8 cellular contexts compared by ENCODE assay signal in genomic region chr11:114180301-114181055, GRCh38.
DNase-seq lines count a peak whose midpoint lies in the region; ATAC-seq and TF ChIP-seq lines count a peak whose summit lies in the region.

No MANE protein-coding gene starts in this region.

- H3K36me3 ChIP-seq in BJ (ENCODE audit: control insufficient read depth, insufficient read depth, low read length) (no peaks in the 10 kb centered on the region), heart right ventricle (no peaks in the 10 kb centered on the region), gastrocnemius medialis (peaks cover 0 to 14% of the 10 kb centered on the region in 2 donors)

- peaks cover 39% of the 10 kb centered on the region for H3K27me3 ChIP-seq in BJ (ENCODE audit: control insufficient read depth, insufficient read depth, low read length)
- H3K27me3 ChIP-seq in heart right ventricle: no peaks in the 10 kb centered on the region
- no peaks in the 10 kb centered on the region for H3K27me3 ChIP-seq in gastrocnemius medialis

- peak; percentile 43 for TF ChIP-seq CTCF in BJ (IDR thresholded peaks at IDR 0.05; ENCODE audit: insufficient read depth, low read depth, low read length)
- peak; percentile 17 to 84 (median 72) for TF ChIP-seq CTCF in heart right ventricle (IDR thresholded peaks at IDR 0.05)
- peak in 4 of 5 experiments; percentile 48 to 70 (median 63) for TF ChIP-seq CTCF in gastrocnemius medialis (IDR thresholded peaks at IDR 0.05 in 4 of 5, conservative IDR thresholded peaks at IDR 0.05 in 1 of 5)

- H3K4me1 ChIP-seq in heart right ventricle (peaks cover 33 to 92% (median 84%) of the 10 kb centered on the region in 9 donors), gastrocnemius medialis (peaks cover 86 to 90% of the 10 kb centered on the region in 2 donors)

- TF ChIP-seq POLR2A in gastrocnemius medialis (IDR thresholded peaks at IDR 0.05): no peak

- intact Hi-C loops in heart right ventricle (cut with DNase I) (loop anchor here in 9 of 10 donors (1.0 to 10.0 kb wide), 9 partner anchors 67 to 146 kb away; partner anchors contain the start of gene ZBTB16 (in 4 of the 9)), gastrocnemius medialis (cut with DNase I; ENCODE audit: low total_unique reads) (loop anchor here (2.0 kb wide), 1 partner anchor 14 kb away; no protein-coding TSS in a partner anchor)

- ATAC-seq in heart right ventricle (peak; percentile 53 to 87 (median 69)), gastrocnemius medialis (peak; percentile 2 to 18)

- H3K9me3 ChIP-seq in heart right ventricle (no peaks in the 10 kb centered on the region), gastrocnemius medialis (no peaks in the 10 kb centered on the region)

- in situ Hi-C loops in gastrocnemius medialis (cut with MboI; ENCODE audit: low sequenced_read_pairs in 4 of 4): loop anchor here in 2 of 4 donors (10.0 kb wide), 2 partner anchors 74 to 116 kb away; no protein-coding TSS in a partner anchor

- CTCF ChIA-PET in BJ (lab: Yijun Ruan, JAX): interaction anchor here (0.6 to 3.6 kb wide), 11 partner anchors 9 to 1487 kb away, joined by 3 to 31 read pairs (median 4); no protein-coding TSS in a partner anchor

- DNase-seq in BJ (ENCODE audit: low read depth) (no peak), HT-29 (ENCODE audit: low spot score) (peak; percentile 53), UCSD-AML1 (lab: John Stamatoyannopoulos, UW; ENCODE audit: unreplicated experiment) (peak; percentile 30), heart right ventricle (peak; percentile 46 to 72), gastrocnemius medialis (peak in 1 of 2 donors; percentile 81), Kasumi-1 (lab: John Stamatoyannopoulos, UW) (no peak), ureter (ENCODE audit: low spot score) (no peak)
- DNase-seq in stimulated activated naive CD4-positive, alpha-beta T cell treated with Interleukin-2 at 50 U/mL for 16 hours (lab: John Stamatoyannopoulos, UW): no peak

- WGBS in heart right ventricle, 2 donors: 61 to 62% methylated on average over 7 of the region's 7 CpGs

- H3K4me3 ChIP-seq in BJ (ENCODE audit: low read depth, low read length) (no peak overlapping the region), heart right ventricle (peak overlapping the region in 7 of 10 donors; percentile 4 to 38 (median 15)), gastrocnemius medialis (peak overlapping the region; percentile 49 to 64 (median 57))

- H3K27ac ChIP-seq in heart right ventricle: peak overlapping the region; percentile 76 to 97 (median 94)
- H3K27ac ChIP-seq in gastrocnemius medialis: peak overlapping the region; percentile 94 to 99 (median 96)

- POLR2A ChIA-PET in BJ (lab: Charles Lee): no interaction called here

Comparison
In these comparisons a context has a peak if more than half of its experiments do, and no peak if none do; other contexts are left out.
1. DNase-seq: peak in HT-29 (single experiment), UCSD-AML1 (single experiment) and heart right ventricle (2 of 2); none in BJ (single experiment), stimulated activated naive CD4-positive, alpha-beta T cell treated with Interleukin-2 at 50 U/mL for 16 hours (single experiment), Kasumi-1 (0 of 2) and ureter (single experiment).
2. Peak in every context shown above with its lines, with median percentiles within 50 percentile points of each other: CTCF ChIP-seq.